Comparison of ENCODE assay signal across 10 cellular contexts in the genomic region with DNA sequence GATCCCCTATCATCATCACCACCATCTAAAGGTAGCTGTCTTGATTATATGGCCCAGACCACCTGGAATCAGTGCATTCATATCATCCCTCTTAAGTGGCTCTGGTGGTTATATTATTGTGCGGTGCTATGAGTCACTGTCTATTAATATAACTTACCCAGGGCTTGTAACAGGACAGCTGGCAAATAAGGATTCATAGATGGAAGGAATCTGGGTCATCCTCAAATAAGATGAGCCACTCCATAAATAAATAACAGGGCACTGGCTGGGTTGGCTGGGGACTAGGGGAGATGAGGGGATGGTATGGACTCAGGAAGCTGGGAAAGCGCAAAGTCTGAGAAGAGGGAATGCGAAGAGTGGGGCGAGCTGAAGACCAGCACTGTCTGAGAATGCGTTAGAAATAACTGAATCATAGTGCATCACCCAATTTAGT.
DNase-seq lines count a peak whose midpoint lies in the region; ATAC-seq, FAIRE-seq and TF ChIP-seq lines count a peak whose summit lies in the region.
"Had no signal": no experiment of that assay in that cellular context is flagged by ENCODE, and none has a peak within 500 bp of the region (broad histone marks: within the 10 kb centered on the region; RNA-seq: fewer than 3 reads in every experiment).

No MANE protein-coding gene starts in this region.

- H3K36me3 ChIP-seq in astrocyte (ENCODE audit: insufficient read depth, low read length) (no peaks in the 10 kb centered on the region), right atrium auricular region (no peaks in the 10 kb centered on the region)
- no peaks in the 10 kb centered on the region for H3K36me3 ChIP-seq in CD8-positive, alpha-beta memory T cell (ENCODE audit: insufficient read depth, low read length)

- H3K4me3 ChIP-seq in AG04449 (ENCODE audit: low read depth, low read length) (no peak overlapping the region), astrocyte (ENCODE audit: insufficient read depth, low read depth, low read length) (no peak overlapping the region), right atrium auricular region (no peak overlapping the region)
- no peak overlapping the region for H3K4me3 ChIP-seq in CD8-positive, alpha-beta memory T cell (ENCODE audit: low read length)

- POLR2A ChIA-PET in AG04449 (lab: Yijun Ruan, JAX): interaction anchor here (0.8 to 1.4 kb wide), 8 partner anchors 10 to 211 kb away, joined by 3 to 5 read pairs (median 3); no protein-coding TSS in a partner anchor
- POLR2A ChIA-PET in CD8-positive, alpha-beta memory T cell (lab: Charles Lee): no interaction called here

- H3K9me3 ChIP-seq in astrocyte (ENCODE audit: insufficient read depth, low read depth, low read length) (no peaks in the 10 kb centered on the region), right atrium auricular region (no peaks in the 10 kb centered on the region)
- H3K9me3 ChIP-seq in CD8-positive, alpha-beta memory T cell (ENCODE audit: low read length): no peaks in the 10 kb centered on the region

- H2AFZ ChIP-seq in astrocyte (ENCODE audit: low read depth, low read length): no peak overlapping the region

- peaks cover 24% of the 10 kb centered on the region for H3K4me1 Mint-ChIP-seq in astrocyte (ENCODE audit: low read depth, unreplicated experiment)
- H3K4me1 Mint-ChIP-seq in activated naive CD8-positive, alpha-beta T cell treated with anti-CD3 and anti-CD28 coated beads for 36 hours: no peaks in the 10 kb centered on the region
- no peaks in the 10 kb centered on the region for H3K4me1 Mint-ChIP-seq in activated naive CD8-positive, alpha-beta T cell treated with anti-CD3 and anti-CD28 coated beads, Interleukin-2, amount 50 U/mL, for 24 hours
- H3K4me1 Mint-ChIP-seq in CD8-positive, alpha-beta memory T cell: no peaks in the 10 kb centered on the region

- no peaks in the 10 kb centered on the region for H3K9me3 Mint-ChIP-seq in astrocyte (ENCODE audit: unreplicated experiment)
- peaks cover 2% of the 10 kb centered on the region for H3K9me3 Mint-ChIP-seq in activated naive CD8-positive, alpha-beta T cell treated with anti-CD3 and anti-CD28 coated beads for 36 hours
- H3K9me3 Mint-ChIP-seq in activated naive CD8-positive, alpha-beta T cell treated with anti-CD3 and anti-CD28 coated beads, Interleukin-2, amount 50 U/mL, for 24 hours: peaks cover 8% of the 10 kb centered on the region
- peaks cover 0 to 3% (median 0%) of the 10 kb centered on the region in 5 donors for H3K9me3 Mint-ChIP-seq in CD8-positive, alpha-beta memory T cell

- H3K4me1 ChIP-seq in astrocyte (ENCODE audit: insufficient read depth, low read length): peaks cover 12% of the 10 kb centered on the region
- peaks cover 0 to 19% of the 10 kb centered on the region in 2 donors for H3K4me1 ChIP-seq in right atrium auricular region
- no peaks in the 10 kb centered on the region for H3K4me1 ChIP-seq in CD8-positive, alpha-beta memory T cell (ENCODE audit: insufficient read depth, low read length)

- ATAC-seq in activated naive CD8-positive, alpha-beta T cell treated with anti-CD3 and anti-CD28 coated beads, Interleukin-2, amount 50 U/mL, for 24 hours: no peak
- no peak for ATAC-seq in GM21447 (IDR thresholded peaks at IDR 0.05; ENCODE audit: unreplicated experiment)

- no peaks in the 10 kb centered on the region for H3K79me2 ChIP-seq in astrocyte (ENCODE audit: insufficient read depth, low read length)

- TF ChIP-seq CTCF in AG04449 (IDR thresholded peaks at IDR 0.05; ENCODE audit: insufficient read depth, low read length, missing control alignments) (no peak), astrocyte (IDR thresholded peaks at IDR 0.05; ENCODE audit: insufficient read depth, low read depth, low read length) (no peak), right atrium auricular region (IDR thresholded peaks at IDR 0.05) (no peak)

- H3K9ac ChIP-seq in astrocyte (ENCODE audit: low read length): peak overlapping the region; percentile 17

- FAIRE-seq in astrocyte (lab: Jason Lieb, UNC): peak; percentile 17

- CTCF ChIA-PET in AG04449 (lab: Yijun Ruan, JAX): interaction anchor here (1.1 to 3.0 kb wide), 4 partner anchors 11 to 502 kb away, joined by 3 to 13 read pairs (median 3); no protein-coding TSS in a partner anchor
- CTCF ChIA-PET in CD8-positive, alpha-beta memory T cell (lab: Charles Lee): no interaction called here

- no peaks in the 10 kb centered on the region for H4K20me1 ChIP-seq in astrocyte (ENCODE audit: insufficient read depth, low read length)

- no peaks in the 10 kb centered on the region for H3K36me3 Mint-ChIP-seq in astrocyte (ENCODE audit: low read depth, unreplicated experiment)
- no peaks in the 10 kb centered on the region for H3K36me3 Mint-ChIP-seq in activated naive CD8-positive, alpha-beta T cell treated with anti-CD3 and anti-CD28 coated beads for 36 hours
- no peaks in the 10 kb centered on the region for H3K36me3 Mint-ChIP-seq in activated naive CD8-positive, alpha-beta T cell treated with anti-CD3 and anti-CD28 coated beads, Interleukin-2, amount 50 U/mL, for 24 hours (ENCODE audit: low read depth)
- H3K36me3 Mint-ChIP-seq in CD8-positive, alpha-beta memory T cell: no peaks in the 10 kb centered on the region

- peak overlapping the region; percentile 92 for H3K27ac Mint-ChIP-seq in astrocyte (ENCODE audit: unreplicated experiment)
- no peak overlapping the region for H3K27ac Mint-ChIP-seq in activated naive CD8-positive, alpha-beta T cell treated with anti-CD3 and anti-CD28 coated beads for 36 hours
- H3K27ac Mint-ChIP-seq in activated naive CD8-positive, alpha-beta T cell treated with anti-CD3 and anti-CD28 coated beads, Interleukin-2, amount 50 U/mL, for 24 hours: no peak overlapping the region
- H3K27ac Mint-ChIP-seq in CD8-positive, alpha-beta memory T cell: no peak overlapping the region

- H3K27me3 ChIP-seq in astrocyte (ENCODE audit: insufficient read depth, low read length): no peaks in the 10 kb centered on the region
- no peaks in the 10 kb centered on the region for H3K27me3 ChIP-seq in right atrium auricular region
- H3K27me3 ChIP-seq in CD8-positive, alpha-beta memory T cell (ENCODE audit: insufficient read depth, low read length, poor library complexity, severe bottlenecking): no peaks in the 10 kb centered on the region

- no peaks in the 10 kb centered on the region for H3K27me3 Mint-ChIP-seq in astrocyte (ENCODE audit: low read depth, unreplicated experiment)
- H3K27me3 Mint-ChIP-seq in activated naive CD8-positive, alpha-beta T cell treated with anti-CD3 and anti-CD28 coated beads for 36 hours: peaks cover 4% of the 10 kb centered on the region
- peaks cover 2% of the 10 kb centered on the region for H3K27me3 Mint-ChIP-seq in activated naive CD8-positive, alpha-beta T cell treated with anti-CD3 and anti-CD28 coated beads, Interleukin-2, amount 50 U/mL, for 24 hours
- peaks cover 0 to 2% of the 10 kb centered on the region in 2 donors for H3K27me3 Mint-ChIP-seq in CD8-positive, alpha-beta memory T cell

- H3K27ac ChIP-seq in astrocyte (ENCODE audit: low read depth, low read length) (peak overlapping the region; percentile 49), right atrium auricular region (peak overlapping the region; percentile 49 to 87)
- H3K27ac ChIP-seq in CD8-positive, alpha-beta memory T cell (ENCODE audit: low read depth, low read length): no peak overlapping the region

- H3K4me2 ChIP-seq in astrocyte (ENCODE audit: low read length): peak overlapping the region; percentile 54

- peak; percentile 77 for DNase-seq in AG04449 (ENCODE audit: low read depth, low spot score)
- DNase-seq in HT1080 (ENCODE audit: low read depth): peak; percentile 78
- peak; percentile 90 for DNase-seq in astrocyte (ENCODE audit: low read depth)
- no peak for DNase-seq in right atrium auricular region (ENCODE audit: low spot score)
- no peak for DNase-seq in activated naive CD8-positive, alpha-beta T cell treated with anti-CD3 and anti-CD28 coated beads for 36 hours
- no peak for DNase-seq in activated naive CD8-positive, alpha-beta T cell treated with anti-CD3 and anti-CD28 coated beads, Interleukin-2, amount 50 U/mL, for 24 hours
- no peak for DNase-seq in CD8-positive, alpha-beta memory T cell
- DNase-seq: GOT3, NCI-H526 had no signal

- H3K4me3 Mint-ChIP-seq in astrocyte (ENCODE audit: unreplicated experiment): no peak overlapping the region
- no peak overlapping the region for H3K4me3 Mint-ChIP-seq in activated naive CD8-positive, alpha-beta T cell treated with anti-CD3 and anti-CD28 coated beads for 36 hours
- no peak overlapping the region for H3K4me3 Mint-ChIP-seq in activated naive CD8-positive, alpha-beta T cell treated with anti-CD3 and anti-CD28 coated beads, Interleukin-2, amount 50 U/mL, for 24 hours
- no peak overlapping the region for H3K4me3 Mint-ChIP-seq in CD8-positive, alpha-beta memory T cell

Comparison
In these comparisons a context has a peak if more than half of its experiments do, and no peak if none do; other contexts are left out.
1. DNase-seq: peak in AG04449 (single experiment), HT1080 (single experiment) and astrocyte (single experiment); none in right atrium auricular region (single experiment), activated naive CD8-positive, alpha-beta T cell treated with anti-CD3 and anti-CD28 coated beads for 36 hours (single experiment), activated naive CD8-positive, alpha-beta T cell treated with anti-CD3 and anti-CD28 coated beads, Interleukin-2, amount 50 U/mL, for 24 hours (single experiment) and CD8-positive, alpha-beta memory T cell (0 of 5).